23 cellular contexts compared by ENCODE assay signal in genomic region chr1:222833484-222833883, GRCh38.
"Had no signal": no experiment of that assay in that cellular context is flagged by ENCODE, and none has a peak within 500 bp of the region (broad histone marks: within the 10 kb centered on the region; RNA-seq: fewer than 3 reads in every experiment).

No MANE protein-coding gene starts in this region.

- H3K9me3 ChIP-seq: SJSA1 had no signal

- H3K27me3 ChIP-seq: SJSA1 had no signal

- ATAC-seq: K562 had no signal

- H3K4me3 ChIP-seq: K562, SJSA1, SK-N-MC had no signal

- H3K9me3 Mint-ChIP-seq: IgD-negative memory B cell had no signal

- H3K27me3 Mint-ChIP-seq: IgD-negative memory B cell had no signal

- H3K4me3 Mint-ChIP-seq: IgD-negative memory B cell had no signal

- FAIRE-seq: HTR-8/SVneo, K562, RCC 7860 had no signal

- H3K36me3 ChIP-seq: SJSA1 had no signal

- H3K27ac ChIP-seq: HL-60, KMS-11, SJSA1, SK-N-MC had no signal

- H3K27ac Mint-ChIP-seq: IgD-negative memory B cell had no signal

- DNase-seq: Kasumi-1, MV-4-11, NCI-H1048, NCI-H1105, NCI-H1436 treated with DMSO at 0.1 percent for 48 hours, NCI-H1694, NCI-H187 treated with DMSO at 0.1 percent for 48 hours, NCI-H2029 treated with DMSO at 0.1 percent for 48 hours, NCI-H2171 treated with DMSO at 0.1 percent for 48 hours, NCI-H524, NCI-H526 treated with DMSO at 0.1 percent for 48 hours, NCI-H774, Right ventricle myocardium superior, RPMI8226, SIG-M5 had no signal

- H3K4me2 ChIP-seq: KMS-11 had no signal
